In genomic region chr17:76271669-76272540, GRCh38 we compare ENCODE assay signal across 9 cellular contexts. TPM values are rescaled to one million over a fixed set of nuclear protein-coding genes. Genes with fewer than 3 reads are reported as not detected.
A peak's percentile ranks its signal among the peaks of the same experiment; 100 is the strongest.
DNase-seq lines count a peak whose midpoint lies in the region; ATAC-seq and TF ChIP-seq lines count a peak whose summit lies in the region.
"Had no signal": no experiment of that assay in that cellular context is flagged by ENCODE, and none has a peak within 500 bp of the region (broad histone marks: within the 10 kb centered on the region; RNA-seq: fewer than 3 reads in every experiment).

No MANE protein-coding gene starts in this region.

- POLR2A ChIA-PET in PC-9 (lab: Charles Lee; ENCODE audit: unreplicated experiment): interaction anchor here (0.6 kb wide), 1 partner anchor 1183 kb away, joined by 3 read pairs; no protein-coding TSS in a partner anchor

- intact Hi-C loops in PC-9 (cut with micrococcal nuclease; ENCODE audit: unreplicated experiment): loop anchor here (10.0 kb wide), 2 partner anchors 367 to 497 kb away; partner anchors contain the start of gene MRPL38

- ATAC-seq in HG03439 (IDR thresholded peaks at IDR 0.05; ENCODE audit: unreplicated experiment): peak; percentile 39

- H4K20me1 ChIP-seq in PC-9 (ENCODE audit: insufficient read depth): peaks cover 5% of the 10 kb centered on the region; the same call in 1 of the 2 replicates

- H3K27me3 ChIP-seq in PC-9 (ENCODE audit: insufficient read depth, low read depth): no peaks in the 10 kb centered on the region

- peaks cover 28% of the 10 kb centered on the region for H3K79me2 ChIP-seq in PC-9 (ENCODE audit: low read depth)

- no peaks in the 10 kb centered on the region for H3K36me3 ChIP-seq in PC-9 (ENCODE audit: low read depth)

- DNase-seq in DMS53 (lab: John Stamatoyannopoulos, UW): peak; percentile 40
- DNase-seq in DMS53 treated with DMSO at 0.1 percent for 48 hours (lab: John Stamatoyannopoulos, UW; ENCODE audit: unreplicated experiment): no peak
- peak; percentile 91 to 93 for DNase-seq in activated T-cell treated with anti-CD3 and anti-CD28 coated beads, Interleukin-2, amount 50 U/mL, for 48 hours
- DNase-seq in iPS-NIHi11 (ENCODE audit: low spot score): peak; percentile 57
- DNase-seq in stimulated activated CD4-positive, alpha-beta T cell treated with anti-CD3 and anti-CD28 coated beads, TNF-alpha, amount 100 ng/mL, for 48 hours (ENCODE audit: low read depth in 3 of 3): peak; percentile 72 to 83 (median 83)
- no peak for DNase-seq in SHP77 treated with DMSO at 0.1 percent for 48 hours (lab: John Stamatoyannopoulos, UW)
- DNase-seq in PC-9: no peak

- CTCF ChIA-PET in PC-9 (lab: Charles Lee): no interaction called here

- no peak overlapping the region for H3K27ac ChIP-seq in PC-9
- H3K27ac ChIP-seq: 22Rv1 had no signal

- BruUV-seq in PC-9 (replicated peaks; lab: Mats Ljungman, UMichigan): no TSS peak

- H3K4me2 ChIP-seq in PC-9: no peak overlapping the region

- no peaks in the 10 kb centered on the region for H3K9me2 ChIP-seq in PC-9 (ENCODE audit: insufficient read depth)

- H3K9me3 ChIP-seq in PC-9 (ENCODE audit: insufficient read depth, low read depth): no peaks in the 10 kb centered on the region

- peaks cover 13% of the 10 kb centered on the region for H3F3A ChIP-seq in PC-9 (ENCODE audit: insufficient read depth, low read depth)

- peaks cover 22% of the 10 kb centered on the region for H3K4me1 ChIP-seq in PC-9 (replicated peaks; ENCODE audit: insufficient read depth)

- no peak overlapping the region for H2AFZ ChIP-seq in PC-9

- TF ChIP-seq CTCF in PC-9 (conservative IDR thresholded peaks at IDR 0.05): no peak

- no peak overlapping the region for H3K4me3 ChIP-seq in PC-9

RNA-seq across cellular contexts. Expression of gene UBALD2, which starts 6.8 kb away (rescaled TPM):
- total RNA-seq in PC-9 (2021): 110 and 134 TPM in 2 replicates

RNA-seq across cellular contexts. Expression of gene RNF157, which starts 31.6 kb away (rescaled TPM):
- 5.7 and 7.2 TPM in 2 replicates for total RNA-seq in PC-9 (2021)

RNA-seq across cellular contexts. Expression of gene QRICH2, which starts 36.2 kb away (rescaled TPM):
- 2.7 and 3.3 TPM in 2 replicates for total RNA-seq in PC-9 (2021)

Comparison
In these comparisons a context has a peak if more than half of its experiments do, and no peak if none do; other contexts are left out.
1. DNase-seq: peak in DMS53 (single experiment), activated T-cell treated with anti-CD3 and anti-CD28 coated beads, Interleukin-2, amount 50 U/mL, for 48 hours (2 of 2), iPS-NIHi11 (single experiment) and stimulated activated CD4-positive, alpha-beta T cell treated with anti-CD3 and anti-CD28 coated beads, TNF-alpha, amount 100 ng/mL, for 48 hours (3 of 3); none in DMS53 treated with DMSO at 0.1 percent for 48 hours (single experiment), SHP77 treated with DMSO at 0.1 percent for 48 hours (single experiment) and PC-9 (0 of 2).